Comparison of ENCODE assay signal across 1 cellular context in the genomic region with DNA sequence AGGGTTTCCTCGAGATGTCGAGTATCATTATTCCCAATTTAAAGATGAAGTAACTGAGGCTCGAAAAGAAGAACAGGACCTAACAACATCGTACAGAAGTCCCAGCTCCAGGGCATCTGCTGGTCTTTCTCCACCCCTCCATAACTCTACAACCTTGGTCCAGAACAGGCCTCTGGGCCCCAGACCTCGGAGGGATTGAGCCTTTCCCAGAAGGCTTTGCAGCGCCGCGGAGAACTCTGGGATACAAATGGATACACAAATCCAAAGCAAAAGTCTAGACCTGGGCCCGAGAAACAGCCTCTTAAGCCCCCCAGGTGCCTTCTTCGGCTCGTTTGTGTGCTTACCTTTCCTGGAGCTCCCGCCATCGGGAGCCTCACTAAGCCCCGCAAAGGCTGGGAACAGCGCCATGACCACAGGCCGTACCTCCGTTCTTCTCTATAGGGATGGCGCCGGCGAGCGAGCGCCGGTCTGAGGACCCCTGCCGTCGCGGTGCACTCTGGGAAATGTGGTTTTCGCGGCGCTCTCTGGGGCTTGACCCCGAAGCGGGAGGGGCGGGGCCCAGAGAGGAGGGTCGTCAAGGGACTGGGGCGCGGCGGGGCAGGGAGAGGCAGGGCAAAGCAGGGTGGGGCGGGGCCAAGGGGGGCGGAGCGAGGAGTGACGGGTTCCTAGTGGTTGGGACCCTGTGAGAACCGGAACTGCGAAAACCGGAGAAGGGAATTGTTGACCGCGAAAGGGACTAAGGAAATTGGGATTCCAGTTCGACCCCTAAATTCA.
TF ChIP-seq lines count a peak whose summit lies in the region.

A gene with protein sequence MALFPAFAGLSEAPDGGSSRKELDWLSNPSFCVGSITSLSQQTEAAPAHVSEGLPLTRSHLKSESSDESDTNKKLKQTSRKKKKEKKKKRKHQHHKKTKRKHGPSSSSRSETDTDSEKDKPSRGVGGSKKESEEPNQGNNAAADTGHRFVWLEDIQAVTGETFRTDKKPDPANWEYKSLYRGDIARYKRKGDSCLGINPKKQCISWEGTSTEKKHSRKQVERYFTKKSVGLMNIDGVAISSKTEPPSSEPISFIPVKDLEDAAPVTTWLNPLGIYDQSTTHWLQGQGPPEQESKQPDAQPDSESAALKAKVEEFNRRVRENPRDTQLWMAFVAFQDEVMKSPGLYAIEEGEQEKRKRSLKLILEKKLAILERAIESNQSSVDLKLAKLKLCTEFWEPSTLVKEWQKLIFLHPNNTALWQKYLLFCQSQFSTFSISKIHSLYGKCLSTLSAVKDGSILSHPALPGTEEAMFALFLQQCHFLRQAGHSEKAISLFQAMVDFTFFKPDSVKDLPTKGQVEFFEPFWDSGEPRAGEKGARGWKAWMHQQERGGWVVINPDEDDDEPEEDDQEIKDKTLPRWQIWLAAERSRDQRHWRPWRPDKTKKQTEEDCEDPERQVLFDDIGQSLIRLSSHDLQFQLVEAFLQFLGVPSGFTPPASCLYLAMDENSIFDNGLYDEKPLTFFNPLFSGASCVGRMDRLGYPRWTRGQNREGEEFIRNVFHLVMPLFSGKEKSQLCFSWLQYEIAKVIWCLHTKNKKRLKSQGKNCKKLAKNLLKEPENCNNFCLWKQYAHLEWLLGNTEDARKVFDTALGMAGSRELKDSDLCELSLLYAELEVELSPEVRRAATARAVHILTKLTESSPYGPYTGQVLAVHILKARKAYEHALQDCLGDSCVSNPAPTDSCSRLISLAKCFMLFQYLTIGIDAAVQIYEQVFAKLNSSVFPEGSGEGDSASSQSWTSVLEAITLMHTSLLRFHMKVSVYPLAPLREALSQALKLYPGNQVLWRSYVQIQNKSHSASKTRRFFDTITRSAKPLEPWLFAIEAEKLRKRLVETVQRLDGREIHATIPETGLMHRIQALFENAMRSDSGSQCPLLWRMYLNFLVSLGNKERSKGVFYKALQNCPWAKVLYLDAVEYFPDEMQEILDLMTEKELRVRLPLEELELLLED (minus strand): TSS at position 445 of the 774 bp plus-strand sequence. CDS start 37 bp downstream, at position 408.

TF ChIP-seq in SK-N-SH, 30 proteins besides CTCF, POLR2A, EP300 and RAD21 (continued from another document):
- TF ChIP-seq, protein P1, sequence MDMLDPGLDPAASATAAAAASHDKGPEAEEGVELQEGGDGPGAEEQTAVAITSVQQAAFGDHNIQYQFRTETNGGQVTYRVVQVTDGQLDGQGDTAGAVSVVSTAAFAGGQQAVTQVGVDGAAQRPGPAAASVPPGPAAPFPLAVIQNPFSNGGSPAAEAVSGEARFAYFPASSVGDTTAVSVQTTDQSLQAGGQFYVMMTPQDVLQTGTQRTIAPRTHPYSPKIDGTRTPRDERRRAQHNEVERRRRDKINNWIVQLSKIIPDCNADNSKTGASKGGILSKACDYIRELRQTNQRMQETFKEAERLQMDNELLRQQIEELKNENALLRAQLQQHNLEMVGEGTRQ (IDR thresholded peaks at IDR 0.05; ENCODE audit: borderline replicate concordance, low read depth, low read length): no peak
- no peak for TF ChIP-seq SMC3 (IDR thresholded peaks at IDR 0.05; ENCODE audit: low read depth, low read length)
- TF ChIP-seq, protein P2, sequence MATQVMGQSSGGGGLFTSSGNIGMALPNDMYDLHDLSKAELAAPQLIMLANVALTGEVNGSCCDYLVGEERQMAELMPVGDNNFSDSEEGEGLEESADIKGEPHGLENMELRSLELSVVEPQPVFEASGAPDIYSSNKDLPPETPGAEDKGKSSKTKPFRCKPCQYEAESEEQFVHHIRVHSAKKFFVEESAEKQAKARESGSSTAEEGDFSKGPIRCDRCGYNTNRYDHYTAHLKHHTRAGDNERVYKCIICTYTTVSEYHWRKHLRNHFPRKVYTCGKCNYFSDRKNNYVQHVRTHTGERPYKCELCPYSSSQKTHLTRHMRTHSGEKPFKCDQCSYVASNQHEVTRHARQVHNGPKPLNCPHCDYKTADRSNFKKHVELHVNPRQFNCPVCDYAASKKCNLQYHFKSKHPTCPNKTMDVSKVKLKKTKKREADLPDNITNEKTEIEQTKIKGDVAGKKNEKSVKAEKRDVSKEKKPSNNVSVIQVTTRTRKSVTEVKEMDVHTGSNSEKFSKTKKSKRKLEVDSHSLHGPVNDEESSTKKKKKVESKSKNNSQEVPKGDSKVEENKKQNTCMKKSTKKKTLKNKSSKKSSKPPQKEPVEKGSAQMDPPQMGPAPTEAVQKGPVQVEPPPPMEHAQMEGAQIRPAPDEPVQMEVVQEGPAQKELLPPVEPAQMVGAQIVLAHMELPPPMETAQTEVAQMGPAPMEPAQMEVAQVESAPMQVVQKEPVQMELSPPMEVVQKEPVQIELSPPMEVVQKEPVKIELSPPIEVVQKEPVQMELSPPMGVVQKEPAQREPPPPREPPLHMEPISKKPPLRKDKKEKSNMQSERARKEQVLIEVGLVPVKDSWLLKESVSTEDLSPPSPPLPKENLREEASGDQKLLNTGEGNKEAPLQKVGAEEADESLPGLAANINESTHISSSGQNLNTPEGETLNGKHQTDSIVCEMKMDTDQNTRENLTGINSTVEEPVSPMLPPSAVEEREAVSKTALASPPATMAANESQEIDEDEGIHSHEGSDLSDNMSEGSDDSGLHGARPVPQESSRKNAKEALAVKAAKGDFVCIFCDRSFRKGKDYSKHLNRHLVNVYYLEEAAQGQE (IDR thresholded peaks at IDR 0.05; ENCODE audit: low read depth, low read length): no peak
- TF ChIP-seq TEAD4 (IDR thresholded peaks at IDR 0.05; ENCODE audit: borderline replicate concordance, insufficient read depth): no peak
- TF ChIP-seq TAF1 (IDR thresholded peaks at IDR 0.05; ENCODE audit: borderline replicate concordance, low read depth, low read length): peak; percentile 55
- no peak for TF ChIP-seq NRF1 (IDR thresholded peaks at IDR 0.05; ENCODE audit: low read depth, low read length)
- peak; percentile 59 for TF ChIP-seq ELF1 (IDR thresholded peaks at IDR 0.05)
- TF ChIP-seq RCOR1 (IDR thresholded peaks at IDR 0.05; ENCODE audit: low read length): no peak
- peak; percentile 80 for TF ChIP-seq POLR2AphosphoS5 (IDR thresholded peaks at IDR 0.05; ENCODE audit: low read depth, low read length)
- no peak for TF ChIP-seq RXRA (IDR thresholded peaks at IDR 0.05; ENCODE audit: borderline replicate concordance, low read depth)
- no peak for TF ChIP-seq FOXJ3 (CRISPR knock-in tag; IDR thresholded peaks at IDR 0.05)
- peak; percentile 87 for TF ChIP-seq YY1 (IDR thresholded peaks at IDR 0.05; ENCODE audit: low read depth)
- TF ChIP-seq MXI1 (IDR thresholded peaks at IDR 0.05; ENCODE audit: low read depth, low read length): peak; percentile 60; the same call in 1 of the 2 replicates
- TF ChIP-seq FOSL2 (IDR thresholded peaks at IDR 0.05; ENCODE audit: borderline replicate concordance, low read depth): no peak
- TF ChIP-seq, protein P3, sequence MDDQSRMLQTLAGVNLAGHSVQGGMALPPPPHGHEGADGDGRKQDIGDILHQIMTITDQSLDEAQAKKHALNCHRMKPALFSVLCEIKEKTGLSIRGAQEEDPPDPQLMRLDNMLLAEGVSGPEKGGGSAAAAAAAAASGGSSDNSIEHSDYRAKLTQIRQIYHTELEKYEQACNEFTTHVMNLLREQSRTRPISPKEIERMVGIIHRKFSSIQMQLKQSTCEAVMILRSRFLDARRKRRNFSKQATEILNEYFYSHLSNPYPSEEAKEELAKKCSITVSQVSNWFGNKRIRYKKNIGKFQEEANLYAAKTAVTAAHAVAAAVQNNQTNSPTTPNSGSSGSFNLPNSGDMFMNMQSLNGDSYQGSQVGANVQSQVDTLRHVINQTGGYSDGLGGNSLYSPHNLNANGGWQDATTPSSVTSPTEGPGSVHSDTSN (IDR thresholded peaks at IDR 0.05): no peak
- no peak for TF ChIP-seq NFIC (IDR thresholded peaks at IDR 0.05; ENCODE audit: borderline replicate concordance)
